11 cellular contexts compared by ENCODE assay signal in the genomic region with DNA sequence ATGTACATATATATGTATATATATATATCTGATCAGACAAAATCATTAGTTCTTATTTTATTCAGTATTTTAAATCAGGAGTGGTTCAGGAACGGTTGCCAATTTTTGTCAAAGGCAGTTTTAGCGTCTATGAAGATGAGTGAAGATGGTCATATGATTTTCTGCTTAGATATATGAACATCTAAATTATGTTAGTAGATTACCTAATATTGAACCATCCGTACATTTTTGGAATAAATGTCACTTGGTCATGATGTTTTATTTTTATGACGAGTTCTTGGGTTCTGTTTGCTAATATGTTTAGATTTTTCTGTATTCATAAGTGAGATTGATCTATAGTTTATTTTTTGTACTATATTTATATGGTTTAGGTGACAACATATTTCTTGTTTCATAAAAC. TPM values are rescaled to one million over a fixed set of nuclear protein-coding genes. Genes with fewer than 3 reads are reported as not detected.
"Had no signal": no experiment of that assay in that cellular context is flagged by ENCODE, and none has a peak within 500 bp of the region (broad histone marks: within the 10 kb centered on the region; RNA-seq: fewer than 3 reads in every experiment).

No MANE protein-coding gene starts in this region.

- H3K4me3 Mint-ChIP-seq: HFFc6, IgD-negative memory B cell had no signal

- H3K36me3 ChIP-seq: HAP-1 had no signal

- H3K27ac Mint-ChIP-seq: HFFc6, IgD-negative memory B cell had no signal

- H3K9me3 Mint-ChIP-seq: HFFc6 had no signal

- H3K27ac ChIP-seq: GM23248, HL-60 had no signal

- H3K4me1 ChIP-seq: HAP-1 had no signal

- DNase-seq: GM23248, GOT3, H7, HFFc6 had no signal

- H3K36me3 Mint-ChIP-seq: IgD-negative memory B cell had no signal

- ATAC-seq: HCT116, HepG2 had no signal

- H3K4me3 ChIP-seq: GM23248, HAP-1 had no signal

- FAIRE-seq: HepG2 had no signal

- H3K9me3 ChIP-seq: HAP-1 had no signal

- H2AFZ ChIP-seq: GM23248 had no signal

- H3K9ac ChIP-seq: GM23248 had no signal

RNA-seq across cellular contexts. Expression of a gene that starts 3.3 kb away (rescaled TPM):
- total RNA-seq: GM23248, H4, H7, HepG2, HFFc6, HT1080 had no signal
- polyA plus RNA-seq: GM23248, HepG2 had no signal
